10 cellular contexts compared by ENCODE assay signal in the genomic region with DNA sequence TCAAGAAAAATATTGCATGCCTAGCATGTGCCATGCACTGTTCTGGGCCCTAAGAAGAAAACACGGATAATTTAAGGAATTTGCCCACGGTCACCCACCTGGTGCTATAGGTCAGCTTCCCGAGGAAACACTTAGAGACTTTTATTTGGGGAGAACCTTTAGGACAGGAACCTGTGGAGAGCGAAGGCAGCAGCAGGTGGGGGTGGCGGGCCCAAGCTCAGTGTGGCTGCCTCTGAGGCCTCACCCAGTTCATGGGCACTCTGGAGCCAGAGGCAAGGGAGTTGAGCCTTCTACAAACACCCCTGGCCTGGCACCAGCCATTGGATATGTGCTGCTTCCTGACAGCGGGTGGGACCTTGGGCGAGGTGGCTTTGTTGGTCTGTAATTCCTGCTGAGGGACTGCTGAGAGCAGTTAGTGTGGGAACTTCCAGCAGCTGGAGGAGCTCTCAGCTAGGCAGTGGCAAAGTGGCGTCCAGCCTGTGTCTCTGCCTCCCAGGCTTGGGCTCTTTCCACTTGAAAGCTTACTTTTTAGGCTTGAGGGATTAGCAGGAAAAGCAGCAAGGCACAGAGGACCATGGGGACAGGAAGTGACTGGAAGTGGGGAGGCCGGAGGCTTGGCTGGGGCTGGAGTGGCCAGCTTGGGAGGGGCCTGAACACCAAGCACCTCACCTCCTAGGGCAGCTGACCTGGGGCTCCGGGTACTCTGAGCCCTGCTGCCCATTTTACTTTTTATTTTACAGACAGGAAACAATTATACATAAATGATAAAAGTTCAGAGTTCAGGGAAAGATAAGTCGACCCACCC. TPM values are rescaled to one million over a fixed set of nuclear protein-coding genes. Genes with fewer than 3 reads are reported as not detected.
DNase-seq lines count a peak whose midpoint lies in the region; ATAC-seq and TF ChIP-seq lines count a peak whose summit lies in the region.
"Had no signal": no experiment of that assay in that cellular context is flagged by ENCODE, and none has a peak within 500 bp of the region (broad histone marks: within the 10 kb centered on the region; RNA-seq: fewer than 3 reads in every experiment).

No MANE protein-coding gene starts in this region.

- H3K4me3 Mint-ChIP-seq in activated naive CD4-positive, alpha-beta T cell treated with anti-CD3 and anti-CD28 coated beads, Interleukin-2, amount 10 ng/mL, durations not matched to agents 7 days and 5 days: no peak overlapping the region
- no peak overlapping the region for H3K4me3 Mint-ChIP-seq in immature natural killer cell

- DNase-seq in activated naive CD4-positive, alpha-beta T cell treated with anti-CD3 and anti-CD28 coated beads, Interleukin-2, amount 50 U/mL, for 72 hours (ENCODE audit: low spot score in 2 of 2): no peak
- no peak for DNase-seq in activated naive CD4-positive, alpha-beta T cell treated with anti-CD3 and anti-CD28 coated beads, Interleukin-2, amount 10 ng/mL, durations not matched to agents 7 days and 5 days
- DNase-seq in choroid plexus epithelial cell (ENCODE audit: low read depth) (peak; percentile 39), mucosa of descending colon (peak in 2 of 3 donors; percentile 51 to 52), tibial artery (no peak), GOT3 (lab: John Stamatoyannopoulos, UW) (no peak), immature natural killer cell (no peak)
- DNase-seq: KBM-7, PC-3 had no signal

- peaks cover 14% of the 10 kb centered on the region for H3K36me3 ChIP-seq in mucosa of descending colon (ENCODE audit: low read depth)
- H3K36me3 ChIP-seq in tibial artery: peaks cover 47 to 79% (median 48%) of the 10 kb centered on the region in 3 donors

- peaks cover 12% of the 10 kb centered on the region for H3K4me1 ChIP-seq in mucosa of descending colon (ENCODE audit: low read depth)
- H3K4me1 ChIP-seq in tibial artery: peaks cover 0 to 30% (median 18%) of the 10 kb centered on the region in 4 donors

- TF ChIP-seq CTCF in choroid plexus epithelial cell (conservative IDR thresholded peaks at IDR 0.05; ENCODE audit: low read depth, low read length) (peak; percentile 34), mucosa of descending colon (IDR thresholded peaks at IDR 0.05) (no peak), tibial artery (IDR thresholded peaks at IDR 0.05) (no peak)

- CTCF ChIA-PET in activated naive CD4-positive, alpha-beta T cell treated with anti-CD3 and anti-CD28 coated beads, Interleukin-2, amount 10 ng/mL, durations not matched to agents 7 days and 5 days (lab: Charles Lee): interaction anchor here (0.7 to 1.8 kb wide), 3 partner anchors 37 to 700 kb away, joined by 3 to 7 read pairs (median 3); no protein-coding TSS in a partner anchor

- H3K9me3 ChIP-seq in mucosa of descending colon (no peaks in the 10 kb centered on the region), tibial artery (no peaks in the 10 kb centered on the region)

- no peaks in the 10 kb centered on the region for H3K4me1 Mint-ChIP-seq in activated naive CD4-positive, alpha-beta T cell treated with anti-CD3 and anti-CD28 coated beads, Interleukin-2, amount 10 ng/mL, durations not matched to agents 7 days and 5 days
- H3K4me1 Mint-ChIP-seq in immature natural killer cell: peaks cover 3 to 11% of the 10 kb centered on the region in 2 donors

- intact Hi-C loops in mucosa of descending colon (cut with DNase I, micrococcal nuclease): loop anchor here in 1 of 2 donors (5.0 kb wide), 1 partner anchor 222 kb away; no protein-coding TSS in a partner anchor
- intact Hi-C loops in tibial artery (cut with DNase I; ENCODE audit: low total_unique reads): no loop called here

- H3K27ac Mint-ChIP-seq in activated naive CD4-positive, alpha-beta T cell treated with anti-CD3 and anti-CD28 coated beads, Interleukin-2, amount 50 U/mL, for 72 hours: peak overlapping the region; percentile 64 to 89
- no peak overlapping the region for H3K27ac Mint-ChIP-seq in activated naive CD4-positive, alpha-beta T cell treated with anti-CD3 and anti-CD28 coated beads, Interleukin-2, amount 10 ng/mL, durations not matched to agents 7 days and 5 days
- peak overlapping the region in 3 of 6 donors; percentile 6 to 67 (median 55) for H3K27ac Mint-ChIP-seq in immature natural killer cell

- peak overlapping the region; percentile 25 to 63 for H3K27ac ChIP-seq in tibial artery

- no peaks in the 10 kb centered on the region for H3K9me3 Mint-ChIP-seq in activated naive CD4-positive, alpha-beta T cell treated with anti-CD3 and anti-CD28 coated beads, Interleukin-2, amount 50 U/mL, for 72 hours
- H3K9me3 Mint-ChIP-seq in activated naive CD4-positive, alpha-beta T cell treated with anti-CD3 and anti-CD28 coated beads, Interleukin-2, amount 10 ng/mL, durations not matched to agents 7 days and 5 days: no peaks in the 10 kb centered on the region
- H3K9me3 Mint-ChIP-seq in immature natural killer cell: no peaks in the 10 kb centered on the region

- ATAC-seq in activated naive CD4-positive, alpha-beta T cell treated with anti-CD3 and anti-CD28 coated beads, Interleukin-2, amount 50 U/mL, for 72 hours: no peak
- peak; percentile 55 for ATAC-seq in mucosa of descending colon
- no peak for ATAC-seq in GM18502 (IDR thresholded peaks at IDR 0.05; ENCODE audit: poor library complexity, unreplicated experiment)
- ATAC-seq: PC-3 had no signal

- no peaks in the 10 kb centered on the region for H3K27me3 Mint-ChIP-seq in activated naive CD4-positive, alpha-beta T cell treated with anti-CD3 and anti-CD28 coated beads, Interleukin-2, amount 10 ng/mL, durations not matched to agents 7 days and 5 days
- peaks cover 2 to 8% (median 6%) of the 10 kb centered on the region in 3 donors for H3K27me3 Mint-ChIP-seq in immature natural killer cell (ENCODE audit: low read depth in 3 of 3)

- H3K36me3 Mint-ChIP-seq in activated naive CD4-positive, alpha-beta T cell treated with anti-CD3 and anti-CD28 coated beads, Interleukin-2, amount 50 U/mL, for 72 hours: peaks cover 6 to 7% of the 10 kb centered on the region in 2 donors
- peaks cover 47% of the 10 kb centered on the region for H3K36me3 Mint-ChIP-seq in activated naive CD4-positive, alpha-beta T cell treated with anti-CD3 and anti-CD28 coated beads, Interleukin-2, amount 10 ng/mL, durations not matched to agents 7 days and 5 days
- peaks cover 15 to 30% (median 21%) of the 10 kb centered on the region in 3 donors for H3K36me3 Mint-ChIP-seq in immature natural killer cell

- H3K4me3 ChIP-seq in choroid plexus epithelial cell (ENCODE audit: low read depth, low read length) (no peak overlapping the region), mucosa of descending colon (no peak overlapping the region), tibial artery (no peak overlapping the region)

- no peaks in the 10 kb centered on the region for H3K27me3 ChIP-seq in tibial artery

RNA-seq across cellular contexts. Expression of gene MRPL37, which starts 19.1 kb away (rescaled TPM):
- 100 to 1,000 TPM; 169 to 186 TPM for total RNA-seq in activated naive CD4-positive, alpha-beta T cell treated with anti-CD3 and anti-CD28 coated beads, Interleukin-2, amount 50 U/mL, for 72 hours
- 10 to 100 TPM; 46.5 to 84.7 (median 58.8) TPM for total RNA-seq in mucosa of descending colon
- polyA plus RNA-seq in immature natural killer cell: 10 to 100 TPM; 47.4 to 77.5 (median 52.3) TPM

RNA-seq across cellular contexts. Expression of gene CYB5RL, which starts 19.3 kb away (rescaled TPM):
- total RNA-seq in activated naive CD4-positive, alpha-beta T cell treated with anti-CD3 and anti-CD28 coated beads, Interleukin-2, amount 50 U/mL, for 72 hours: 10 to 100 TPM; 11.7 to 12.1 TPM
- 1 to 10 TPM; 6.9 to 9.1 (median 7.7) TPM for total RNA-seq in mucosa of descending colon
- 1 to 10 TPM; 1.5 to 3.6 (median 3.3) TPM for polyA plus RNA-seq in immature natural killer cell

Comparison
In these comparisons a context has a peak if more than half of its experiments do, and no peak if none do; other contexts are left out.
1. DNase-seq: peak in choroid plexus epithelial cell (single experiment) and mucosa of descending colon (2 of 3); none in activated naive CD4-positive, alpha-beta T cell treated with anti-CD3 and anti-CD28 coated beads, Interleukin-2, amount 50 U/mL, for 72 hours (0 of 2), activated naive CD4-positive, alpha-beta T cell treated with anti-CD3 and anti-CD28 coated beads, Interleukin-2, amount 10 ng/mL, durations not matched to agents 7 days and 5 days (single experiment), tibial artery (0 of 2), GOT3 (single experiment) and immature natural killer cell (0 of 3).